ENCODE assay signal across 20 cellular contexts in the genomic region with DNA sequence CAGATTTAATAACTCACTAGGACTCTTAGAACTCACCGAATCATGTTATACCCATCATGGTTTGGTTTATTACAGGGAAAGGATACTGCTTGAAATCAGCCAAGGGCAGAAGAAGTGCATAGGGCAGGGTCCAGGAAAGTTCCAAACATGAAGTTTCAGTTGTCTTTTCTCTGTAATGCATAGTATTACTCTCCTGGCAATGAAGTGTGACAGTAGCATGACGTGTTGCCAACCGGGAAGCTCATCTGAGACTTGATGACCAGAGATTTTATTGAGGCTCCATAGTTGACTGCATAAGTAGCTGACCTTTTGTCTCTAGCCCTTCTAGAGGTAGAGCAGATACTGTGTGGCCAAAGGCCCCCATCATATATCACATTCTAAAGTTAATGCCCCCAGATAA.
DNase-seq lines count a peak whose midpoint lies in the region; ATAC-seq lines count a peak whose summit lies in the region.
"Had no signal": no experiment of that assay in that cellular context is flagged by ENCODE, and none has a peak within 500 bp of the region (broad histone marks: within the 10 kb centered on the region; RNA-seq: fewer than 3 reads in every experiment).

No MANE protein-coding gene starts in this region.

- DNase-seq in activated naive CD4-positive, alpha-beta T cell treated with anti-CD3 and anti-CD28 coated beads, Interleukin-2, amount 50 U/mL, for 72 hours (ENCODE audit: low spot score in 2 of 2) = no peak
- no peak for DNase-seq in kidney glomerular epithelial cell (lab: John Stamatoyannopoulos, UW)
- no peak for DNase-seq in NCI-H1436 treated with DMSO at 0.1 percent for 48 hours (lab: John Stamatoyannopoulos, UW)
- no peak for DNase-seq in stimulated activated naive CD4-positive, alpha-beta T cell treated with Interleukin-2 at 50 U/mL for 16 hours (lab: John Stamatoyannopoulos, UW)
- DNase-seq: activated CD4-positive, CD25-positive, alpha-beta regulatory T cell treated with anti-CD3 and anti-CD28 coated beads, Interleukin-2, amount 50 U/mL, for 72 hours; activated CD8-positive, alpha-beta memory T cell treated with anti-CD3 and anti-CD28 coated beads for 24 hours; activated naive CD8-positive, alpha-beta T cell treated with anti-CD3 and anti-CD28 coated beads, Interleukin-2, amount 10 ng/mL, durations not matched to agents 7 days and 5 days; kidney; NCI-H146; NCI-H2227 treated with DMSO at 0.1 percent for 48 hours; NK-92 treated with Interleukin-12 subunit alpha and Interleukin-12 subunit beta, amount 100 ng/mL, for 24 hours; stimulated activated CD8-positive, alpha-beta memory T cell treated with anti-CD3 and anti-CD28 coated beads, Interleukin-4, amount 100 ng/mL, for 48 hours had no signal

- no peaks in the 10 kb centered on the region for H3K9me3 Mint-ChIP-seq in activated naive CD4-positive, alpha-beta T cell treated with anti-CD3 and anti-CD28 coated beads, Interleukin-2, amount 50 U/mL, for 72 hours
- H3K9me3 Mint-ChIP-seq: activated naive CD8-positive, alpha-beta T cell treated with anti-CD3 and anti-CD28 coated beads, Interleukin-2, amount 10 ng/mL, durations not matched to agents 7 days and 5 days; activated T-helper 1 cell treated with anti-CD3 and anti-CD28 coated beads, Interleukin-12 subunit alpha, Interleukin-12 subunit beta, Interleukin-2, Interleukin-4 antibody, amounts not matched to agents 30 ng/mL and 10 ng/mL and 1 ng/mL, durations not matched to agents 14 hours and 24 hours and 36 hours; mesothelial cell of epicardium had no signal

- no peaks in the 10 kb centered on the region for H3K36me3 Mint-ChIP-seq in activated naive CD4-positive, alpha-beta T cell treated with anti-CD3 and anti-CD28 coated beads, Interleukin-2, amount 50 U/mL, for 72 hours

- ATAC-seq in GM18909 (IDR thresholded peaks at IDR 0.05; ENCODE audit: poor library complexity, unreplicated experiment) = peak; percentile 67
- ATAC-seq in GM21786 (IDR thresholded peaks at IDR 0.05; ENCODE audit: unreplicated experiment) = peak; percentile 49
- peak; percentile 48 for ATAC-seq in HG03175 (IDR thresholded peaks at IDR 0.05; ENCODE audit: unreplicated experiment)
- ATAC-seq in activated naive CD4-positive, alpha-beta T cell treated with anti-CD3 and anti-CD28 coated beads, Interleukin-2, amount 50 U/mL, for 72 hours = no peak
- ATAC-seq: SK-N-SH treated with all-trans-retinoic acid at 6 μM for 48 hours had no signal

- no peak overlapping the region for H3K27ac Mint-ChIP-seq in activated naive CD4-positive, alpha-beta T cell treated with anti-CD3 and anti-CD28 coated beads, Interleukin-2, amount 50 U/mL, for 72 hours
- H3K27ac Mint-ChIP-seq: activated naive CD8-positive, alpha-beta T cell treated with anti-CD3 and anti-CD28 coated beads, Interleukin-2, amount 10 ng/mL, durations not matched to agents 7 days and 5 days; activated T-helper 1 cell treated with anti-CD3 and anti-CD28 coated beads, Interleukin-12 subunit alpha, Interleukin-12 subunit beta, Interleukin-2, Interleukin-4 antibody, amounts not matched to agents 30 ng/mL and 10 ng/mL and 1 ng/mL, durations not matched to agents 14 hours and 24 hours and 36 hours; B cell; mesothelial cell of epicardium; progenitor cell of endocrine pancreas had no signal

Comparison
In these comparisons a context has a peak if more than half of its experiments do, and no peak if none do; other contexts are left out.
1. ATAC-seq: peak in GM18909 (single experiment), GM21786 (single experiment) and HG03175 (single experiment); none in activated naive CD4-positive, alpha-beta T cell treated with anti-CD3 and anti-CD28 coated beads, Interleukin-2, amount 50 U/mL, for 72 hours (0 of 2).